Comparison of ENCODE assay signal across 8 cellular contexts in the genomic region with DNA sequence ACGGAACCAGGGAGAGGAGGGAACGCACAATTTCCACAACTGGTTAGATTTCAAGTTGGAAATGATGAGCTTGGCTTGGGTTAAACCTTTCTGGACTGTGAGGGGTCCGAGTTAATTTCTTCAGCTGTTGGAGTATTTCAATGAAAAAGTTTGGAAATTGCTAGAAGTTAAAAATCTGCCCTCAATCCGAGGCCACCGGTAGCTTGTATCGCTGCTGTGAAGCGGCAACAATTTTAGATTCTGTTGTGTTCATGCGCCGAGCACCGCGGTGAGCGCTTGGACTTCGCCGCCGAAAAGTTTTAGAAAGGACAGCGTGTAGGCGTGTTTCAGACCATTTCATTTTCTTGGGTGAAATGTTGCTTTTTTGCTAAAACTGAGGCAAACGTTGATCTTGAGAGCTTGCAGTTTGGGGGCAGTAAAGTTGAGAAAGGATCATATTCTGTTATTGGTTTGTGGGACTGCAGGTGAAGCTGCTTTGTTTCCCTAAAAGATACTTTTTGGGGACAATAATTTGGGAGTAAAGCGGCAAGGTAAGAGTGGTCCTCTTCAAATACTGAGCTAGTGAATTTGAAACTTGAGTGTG. TPM values are rescaled to one million over a fixed set of nuclear protein-coding genes. Genes with fewer than 3 reads are reported as not detected.
A peak's percentile ranks its signal among the peaks of the same experiment; 100 is the strongest.
DNase-seq lines count a peak whose midpoint lies in the region; ATAC-seq, FAIRE-seq and TF ChIP-seq lines count a peak whose summit lies in the region.

No MANE protein-coding gene starts in this region.

- TF ChIP-seq CTCF in RWPE2 (IDR thresholded peaks at IDR 0.05; ENCODE audit: poor library complexity, severe bottlenecking): no peak
- no peak for TF ChIP-seq CTCF in choroid plexus epithelial cell (conservative IDR thresholded peaks at IDR 0.05; ENCODE audit: low read depth, low read length)
- TF ChIP-seq CTCF in HepG2 (CRISPR knock-in tag; IDR thresholded peaks at IDR 0.05): no peak

- DNase-seq in NCI-H345 (lab: John Stamatoyannopoulos, UW) (peak; percentile 12), NCI-H345 treated with DMSO at 0.1 percent for 48 hours (lab: John Stamatoyannopoulos, UW; ENCODE audit: unreplicated experiment) (no peak), HEK293T (ENCODE audit: extremely low spot score) (peak; percentile 33), RWPE2 (ENCODE audit: low spot score) (no peak), choroid plexus epithelial cell (ENCODE audit: low read depth) (peak; percentile 69), HepG2 (ENCODE audit: low spot score) (no peak), ACHN (no peak)
- peak; percentile 15 to 22 for DNase-seq in stimulated activated CD8-positive, alpha-beta memory T cell treated with anti-CD3 and anti-CD28 coated beads, Interleukin-15, amount 100 ng/mL, for 48 hours (ENCODE audit: low read depth in 2 of 2)

- peaks cover 10% of the 10 kb centered on the region for H3K4me1 ChIP-seq in RWPE2 (ENCODE audit: insufficient read depth, poor library complexity, severe bottlenecking)
- peaks cover 40% of the 10 kb centered on the region for H3K4me1 ChIP-seq in HepG2 (ENCODE audit: insufficient read depth, low read length)

- TF ChIP-seq EP300 in HepG2 (IDR thresholded peaks at IDR 0.05; ENCODE audit: low read depth in 2 of 2, low read length in 2 of 2) (no peak), HepG2 (CRISPR knock-in tag; IDR thresholded peaks at IDR 0.05; ENCODE audit: borderline replicate concordance) (no peak)

- H3K36me3 ChIP-seq in RWPE2 (ENCODE audit: low read depth): peaks cover 8% of the 10 kb centered on the region
- H3K36me3 ChIP-seq in HepG2 (replicated peaks in 1 of 2; ENCODE audit: control insufficient read depth in 1 of 2, insufficient read depth in 2 of 2, low read length in 2 of 2): peaks cover 4 to 15% of the 10 kb centered on the region in 2 experiments; a peak in 3 of 5 replicates

- POLR2A ChIA-PET in HEK293T (lab: Yijun Ruan, JAX): interaction anchor here (0.7 to 2.1 kb wide), 9 partner anchors 11 to 406 kb away, joined by 3 to 15 read pairs (median 3); a partner anchor contains a TSS
- POLR2A ChIA-PET in HepG2 (lab: Yijun Ruan, JAX): interaction anchor here (1.5 to 1.9 kb wide), 6 partner anchors 11 to 813 kb away, joined by 3 to 10 read pairs (median 4); a partner anchor contains a TSS

- no peak overlapping the region for H2AFZ ChIP-seq in HepG2 (ENCODE audit: low read length)

- H3K4me2 ChIP-seq in HepG2 (ENCODE audit: low read depth, low read length): peak overlapping the region; percentile 72

- H3K9ac ChIP-seq in HepG2 (ENCODE audit: insufficient read depth, low read depth, low read length): peak overlapping the region; percentile 92

- in situ Hi-C loops in HepG2 (cut with HindIII; ENCODE audit: extremely low pct_ligation_motif_present, low pct_unique_long_range_greater_than_20kb) (no loop called here), ACHN (cut with HindIII; ENCODE audit: low pct_ligation_motif_present, low pct_unique_long_range_greater_than_20kb, low sequenced_read_pairs) (no loop called here)

- TF ChIP-seq POLR2A in HepG2 (IDR thresholded peaks at IDR 0.05; ENCODE audit: insufficient read depth in 1 of 2, low read depth in 2 of 2, low read length in 2 of 2): no peak

- intact Hi-C loops in HepG2 (cut with micrococcal nuclease; ENCODE audit: unreplicated experiment): no loop called here

- peak overlapping the region; percentile 95 for H3K4me3 ChIP-seq in RWPE2 (ENCODE audit: severe bottlenecking)
- H3K4me3 ChIP-seq in choroid plexus epithelial cell (ENCODE audit: low read depth, low read length): peak overlapping the region; percentile 94
- H3K4me3 ChIP-seq in HepG2 (replicated peaks in 1 of 3; ENCODE audit: insufficient read depth in 1 of 3, low read depth in 2 of 3, low read length in 3 of 3): peak overlapping the region; percentile 94 to 98 (median 96)

- TSS peak; percentile 65 for BruUV-seq in HepG2 (replicated peaks; lab: Mats Ljungman, UMichigan)

- FAIRE-seq in HepG2 (lab: Jason Lieb, UNC): no peak

- 1% methylated on average over 15 of the region's 19 CpGs for WGBS in HepG2 (ENCODE audit: low lambda C conversion rate)

- peak overlapping the region; percentile 82 for H3K27ac ChIP-seq in RWPE2 (ENCODE audit: poor library complexity, severe bottlenecking)
- H3K27ac ChIP-seq in HepG2 (ENCODE audit: extremely low read length, insufficient read depth, low read length): peak overlapping the region; percentile 97

- H3K27me3 ChIP-seq in RWPE2 (ENCODE audit: insufficient read depth, poor library complexity, severe bottlenecking) (no peaks in the 10 kb centered on the region), HepG2 (ENCODE audit: control insufficient read depth in 1 of 2, insufficient read depth in 2 of 2, low read length in 2 of 2) (0 out of 5 replicates have a peak, but pooled peaks cover 0 to 7% of the 10 kb centered on the region in 2 experiments)

- CTCF ChIA-PET in HEK293T (lab: Yijun Ruan, JAX): interaction anchor here (2.0 kb wide), 1 partner anchor 63 kb away, joined by 7 read pairs; a partner anchor contains a TSS
- CTCF ChIA-PET in HepG2 (lab: Yijun Ruan, JAX; ENCODE audit: low intra/inter-chr PET ratio, low total read pairs): no interaction called here

- peaks cover 33% of the 10 kb centered on the region for H4K20me1 ChIP-seq in HepG2 (ENCODE audit: insufficient read depth, low read length)

- H3K9me3 ChIP-seq in RWPE2 (ENCODE audit: severe bottlenecking) (no peaks in the 10 kb centered on the region), HepG2 (ENCODE audit: low read length) (no peaks in the 10 kb centered on the region)

- peaks cover 53% of the 10 kb centered on the region for H3K79me2 ChIP-seq in HepG2 (ENCODE audit: insufficient read depth, low read length)

- peak; percentile 24 for ATAC-seq in RWPE2 (ENCODE audit: low read depth)
- peak; percentile 22 for ATAC-seq in HepG2

- TF ChIP-seq RAD21 in HepG2 (CRISPR knock-in tag; IDR thresholded peaks at IDR 0.05): no peak

TF ChIP-seq in HEK293T, 16 proteins besides CTCF, POLR2A, EP300 and RAD21 (continues in another document):
- TF ChIP-seq HDGF (IDR thresholded peaks at IDR 0.05; ENCODE audit: borderline replicate concordance) (no peak), ARNT (IDR thresholded peaks at IDR 0.05) (no peak), FOXK2 (IDR thresholded peaks at IDR 0.05) (no peak), SP1 (IDR thresholded peaks at IDR 0.05) (no peak), FOXA1 (IDR thresholded peaks at IDR 0.05) (no peak), ELF4 (IDR thresholded peaks at IDR 0.05) (no peak)

TF ChIP-seq in HepG2, 621 proteins besides CTCF, POLR2A, EP300 and RAD21 (continues in another document):
- TF ChIP-seq, protein P1, sequence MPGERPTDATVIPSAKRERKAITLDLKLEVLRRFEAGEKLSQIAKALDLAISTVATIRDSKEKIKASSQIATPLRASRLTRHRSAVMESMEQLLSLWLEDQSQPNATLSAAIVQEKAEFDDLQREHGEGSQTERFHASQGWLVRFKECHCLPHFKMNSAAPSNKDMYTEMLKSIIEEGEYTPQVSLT (CRISPR knock-in tag; IDR thresholded peaks at IDR 0.05; ENCODE audit: borderline replicate concordance, low read depth): no peak
- TF ChIP-seq FOXK1 (CRISPR knock-in tag; IDR thresholded peaks at IDR 0.05; ENCODE audit: borderline replicate concordance, low read depth): no peak

RNA-seq across cellular contexts. Expression of a gene that starts 0.9 kb away (rescaled TPM):
- 105 and 118 TPM in 2 replicates for total RNA-seq in HepG2 (2016; rRNA removed; fragmentation: Illumina TruSeq; extraction: Trizol)
- 110 and 111 TPM in 2 replicates for total RNA-seq in HepG2 (2016; cell fraction: cytosol; rRNA removed; fragmentation: Illumina TruSeq; extraction: Trizol; ENCODE audit: low read depth)
- 100 and 116 TPM in 2 replicates for total RNA-seq in HepG2 (2016; cell fraction: insoluble cytoplasmic fraction; rRNA removed; fragmentation: Illumina TruSeq; extraction: Trizol)
- 161 and 169 TPM in 2 replicates for total RNA-seq in HepG2 (2016; cell fraction: membrane; rRNA removed; fragmentation: Illumina TruSeq; extraction: Trizol)
- total RNA-seq in HepG2 (2016; cell fraction: nucleus; rRNA removed; fragmentation: Illumina TruSeq; extraction: Trizol): 64.6 and 67.3 TPM in 2 replicates
- polyA plus RNA-seq in HepG2 (2011; rRNA removed): 157 and 172 TPM in 2 replicates
- 129 and 182 TPM in 2 replicates for polyA plus RNA-seq in HepG2 (2011; cell fraction: cytosol; rRNA removed)
- 62.2 and 72.8 TPM in 2 replicates for polyA plus RNA-seq in HepG2 (2011; cell fraction: nucleus; rRNA removed)
- polyA plus RNA-seq in HepG2 (2012): 96.5 and 134 TPM in 2 replicates
- 147 and 160 TPM in 2 replicates for polyA plus RNA-seq in HepG2 (2016; cell fraction: cytosol; fragmentation: Illumina TruSeq; extraction: Trizol; ENCODE audit: low read depth)
- polyA plus RNA-seq in HepG2 (2016; cell fraction: insoluble cytoplasmic fraction; fragmentation: Illumina TruSeq; extraction: Trizol; ENCODE audit: low read depth): 167 and 172 TPM in 2 replicates
- 197 and 199 TPM in 2 replicates for polyA plus RNA-seq in HepG2 (2016; cell fraction: membrane; fragmentation: Illumina TruSeq; extraction: Trizol; ENCODE audit: low read depth)
- polyA plus RNA-seq in HepG2 (2016; cell fraction: nucleus; fragmentation: Illumina TruSeq; extraction: Trizol; ENCODE audit: insufficient read depth, low read depth): 96.5 and 96.9 TPM in 2 replicates
- polyA minus RNA-seq in HepG2 (2011; rRNA and poly(A)+ RNA removed; ENCODE audit: low replicate concordance): 151 and 179 TPM in 2 replicates
- 79.0 and 88.0 TPM in 2 replicates for polyA minus RNA-seq in HepG2 (2011; cell fraction: cytosol; rRNA and poly(A)+ RNA removed)
- polyA minus RNA-seq in HepG2 (2011; cell fraction: nucleus; rRNA and poly(A)+ RNA removed): 78.5 and 95.4 TPM in 2 replicates

RNA-seq across cellular contexts. Expression of a gene that starts 11.3 kb away (rescaled TPM):
- total RNA-seq in HepG2 (2016; rRNA removed; fragmentation: Illumina TruSeq; extraction: Trizol): not detected in 2 replicates
- total RNA-seq in HepG2 (2016; cell fraction: cytosol; rRNA removed; fragmentation: Illumina TruSeq; extraction: Trizol; ENCODE audit: low read depth): not detected in 2 replicates
- total RNA-seq in HepG2 (2016; cell fraction: insoluble cytoplasmic fraction; rRNA removed; fragmentation: Illumina TruSeq; extraction: Trizol): not detected in 2 replicates
- total RNA-seq in HepG2 (2016; cell fraction: membrane; rRNA removed; fragmentation: Illumina TruSeq; extraction: Trizol): not detected in 2 replicates
- not detected in 2 replicates for total RNA-seq in HepG2 (2016; cell fraction: nucleus; rRNA removed; fragmentation: Illumina TruSeq; extraction: Trizol)
- not detected in 2 replicates for polyA plus RNA-seq in HepG2 (2011; rRNA removed)
- not detected in 2 replicates for polyA plus RNA-seq in HepG2 (2011; cell fraction: cytosol; rRNA removed)
- not detected in 2 replicates for polyA plus RNA-seq in HepG2 (2011; cell fraction: nucleus; rRNA removed)
- not detected in 2 replicates for polyA plus RNA-seq in HepG2 (2012)
- polyA plus RNA-seq in HepG2 (2016; cell fraction: cytosol; fragmentation: Illumina TruSeq; extraction: Trizol; ENCODE audit: low read depth): not detected in 2 replicates
- polyA plus RNA-seq in HepG2 (2016; cell fraction: insoluble cytoplasmic fraction; fragmentation: Illumina TruSeq; extraction: Trizol; ENCODE audit: low read depth): not detected in 2 replicates
- polyA plus RNA-seq in HepG2 (2016; cell fraction: membrane; fragmentation: Illumina TruSeq; extraction: Trizol; ENCODE audit: low read depth): not detected in 2 replicates
- polyA plus RNA-seq in HepG2 (2016; cell fraction: nucleus; fragmentation: Illumina TruSeq; extraction: Trizol; ENCODE audit: insufficient read depth, low read depth): not detected in 2 replicates
- not detected in 2 replicates for polyA minus RNA-seq in HepG2 (2011; rRNA and poly(A)+ RNA removed; ENCODE audit: low replicate concordance)
- not detected in 2 replicates for polyA minus RNA-seq in HepG2 (2011; cell fraction: cytosol; rRNA and poly(A)+ RNA removed)
- not detected in 2 replicates for polyA minus RNA-seq in HepG2 (2011; cell fraction: nucleus; rRNA and poly(A)+ RNA removed)

Comparison
In these comparisons a context has a peak if more than half of its experiments do, and no peak if none do; other contexts are left out.
1. DNase-seq: peak in NCI-H345 (single experiment), HEK293T (single experiment), choroid plexus epithelial cell (single experiment) and stimulated activated CD8-positive, alpha-beta memory T cell treated with anti-CD3 and anti-CD28 coated beads, Interleukin-15, amount 100 ng/mL, for 48 hours (2 of 2); none in NCI-H345 treated with DMSO at 0.1 percent for 48 hours (single experiment), RWPE2 (single experiment), HepG2 (single experiment) and ACHN (single experiment).
2. Peak in every context shown above with its lines, with median percentiles within 50 percentile points of each other: H3K4me3 ChIP-seq.